In genomic region chr16:67284699-67285646, GRCh38 we compare ENCODE assay signal across 8 cellular contexts. TPM values are rescaled to one million over a fixed set of nuclear protein-coding genes. Genes with fewer than 3 reads are reported as not detected.
A peak's percentile ranks its signal among the peaks of the same experiment; 100 is the strongest.
DNase-seq lines count a peak whose midpoint lies in the region; ATAC-seq lines count a peak whose summit lies in the region.

No MANE protein-coding gene starts in this region.

- H3K27ac Mint-ChIP-seq in naive thymus-derived CD4-positive, alpha-beta T cell = no peak overlapping the region

- H3K27me3 Mint-ChIP-seq in naive thymus-derived CD4-positive, alpha-beta T cell = no peaks in the 10 kb centered on the region

- H3K4me3 Mint-ChIP-seq in naive thymus-derived CD4-positive, alpha-beta T cell = no peak overlapping the region

- H3K36me3 ChIP-seq in naive thymus-derived CD4-positive, alpha-beta T cell (ENCODE audit: control insufficient read depth in 2 of 3, insufficient read depth in 3 of 3, low read length in 3 of 3) = peaks cover 0 to 28% (median 0%) of the 10 kb centered on the region in 3 experiments

- H3K4me1 ChIP-seq in naive thymus-derived CD4-positive, alpha-beta T cell (ENCODE audit: control insufficient read depth in 2 of 2, insufficient read depth in 2 of 2, low read length in 2 of 2) = peaks cover 6 to 9% of the 10 kb centered on the region in 2 donors

- H3K27me3 ChIP-seq in naive thymus-derived CD4-positive, alpha-beta T cell (ENCODE audit: control insufficient read depth in 2 of 2, insufficient read depth in 2 of 2, low read length in 2 of 2) = no peaks in the 10 kb centered on the region

- ATAC-seq in HG03342 (IDR thresholded peaks at IDR 0.05; ENCODE audit: unreplicated experiment) = no peak
- no peak for ATAC-seq in GM19395 (IDR thresholded peaks at IDR 0.05; ENCODE audit: unreplicated experiment)
- no peak for ATAC-seq in HG02938 (IDR thresholded peaks at IDR 0.05; ENCODE audit: unreplicated experiment)
- no peak for ATAC-seq in naive thymus-derived CD4-positive, alpha-beta T cell

- DNase-seq in AG20443 (ENCODE audit: low spot score) = peak; percentile 41
- peak; percentile 88 for DNase-seq in NCI-H1092 (lab: John Stamatoyannopoulos, UW)
- peak; percentile 71 for DNase-seq in astrocyte of the hippocampus (ENCODE audit: low read depth, low spot score)
- peak; percentile 18 for DNase-seq in kidney glomerular epithelial cell (lab: John Stamatoyannopoulos, UW)
- no peak for DNase-seq in naive thymus-derived CD4-positive, alpha-beta T cell

- H3K9me3 Mint-ChIP-seq in naive thymus-derived CD4-positive, alpha-beta T cell = no peaks in the 10 kb centered on the region

- intact Hi-C loops in naive thymus-derived CD4-positive, alpha-beta T cell (cut with micrococcal nuclease) = no loop called here

- H3K4me3 ChIP-seq in naive thymus-derived CD4-positive, alpha-beta T cell (ENCODE audit: low read length) = no peak overlapping the region

- peaks cover 0 to 10% (median 4%) of the 10 kb centered on the region in 5 donors for H3K36me3 Mint-ChIP-seq in naive thymus-derived CD4-positive, alpha-beta T cell

- CTCF ChIA-PET in naive thymus-derived CD4-positive, alpha-beta T cell (lab: Charles Lee) = interaction anchor here (0.5 kb wide), 1 partner anchor 16 kb away, joined by 3 read pairs; no protein-coding TSS in a partner anchor

- H3K4me1 Mint-ChIP-seq in naive thymus-derived CD4-positive, alpha-beta T cell = peaks cover 0 to 10% (median 4%) of the 10 kb centered on the region in 7 donors

- no peaks in the 10 kb centered on the region for H3K9me3 ChIP-seq in naive thymus-derived CD4-positive, alpha-beta T cell (ENCODE audit: control insufficient read depth in 2 of 3, low read length in 3 of 3)

- H3K27ac ChIP-seq in naive thymus-derived CD4-positive, alpha-beta T cell (ENCODE audit: low read depth, low read length) = no peak overlapping the region

- POLR2A ChIA-PET in naive thymus-derived CD4-positive, alpha-beta T cell (lab: Charles Lee) = no interaction called here

RNA-seq across cellular contexts. Expression of gene PLEKHG4, which starts 5.6 kb away (rescaled TPM):
- 10 to 100 TPM; 18.9 to 32.3 (median 26.1) TPM for total RNA-seq in naive thymus-derived CD4-positive, alpha-beta T cell
- polyA plus RNA-seq in naive thymus-derived CD4-positive, alpha-beta T cell = 1 to 10 TPM; 6.2 to 9.1 TPM

RNA-seq across cellular contexts. Expression of gene SLC9A5, which starts 36.2 kb away (rescaled TPM):
- 1 to 10 TPM; 1.7 to 3.7 (median 2.2) TPM for total RNA-seq in naive thymus-derived CD4-positive, alpha-beta T cell
- polyA plus RNA-seq in naive thymus-derived CD4-positive, alpha-beta T cell = under 1 TPM; 0.11 to 0.18 TPM

RNA-seq across cellular contexts. Expression of gene FHOD1, which starts 37.7 kb away (rescaled TPM):
- total RNA-seq in naive thymus-derived CD4-positive, alpha-beta T cell = 10 to 100 TPM; 23.7 to 81.7 (median 35.1) TPM
- 1 to 10 TPM; 3.6 to 3.7 TPM for polyA plus RNA-seq in naive thymus-derived CD4-positive, alpha-beta T cell

RNA-seq across cellular contexts. Expression of gene KCTD19, which starts 41.6 kb away (rescaled TPM):
- total RNA-seq in naive thymus-derived CD4-positive, alpha-beta T cell = under 1 TPM in 2 of 5 experiments, not detected in 3; 0.05 to 0.39 TPM
- not detected for polyA plus RNA-seq in naive thymus-derived CD4-positive, alpha-beta T cell

RNA-seq across cellular contexts. Expression of gene LRRC36, which starts 41.6 kb away (rescaled TPM):
- under 1 TPM in 2 of 5 experiments, not detected in 3; 0.50 to 0.56 TPM for total RNA-seq in naive thymus-derived CD4-positive, alpha-beta T cell
- polyA plus RNA-seq in naive thymus-derived CD4-positive, alpha-beta T cell = not detected

Comparison
In these comparisons a context has a peak if more than half of its experiments do, and no peak if none do; other contexts are left out.
1. DNase-seq: peak in AG20443 (single experiment), NCI-H1092 (single experiment), astrocyte of the hippocampus (single experiment) and kidney glomerular epithelial cell (single experiment); none in naive thymus-derived CD4-positive, alpha-beta T cell (0 of 9).